Comparison of ENCODE assay signal across 26 cellular contexts in the genomic region with DNA sequence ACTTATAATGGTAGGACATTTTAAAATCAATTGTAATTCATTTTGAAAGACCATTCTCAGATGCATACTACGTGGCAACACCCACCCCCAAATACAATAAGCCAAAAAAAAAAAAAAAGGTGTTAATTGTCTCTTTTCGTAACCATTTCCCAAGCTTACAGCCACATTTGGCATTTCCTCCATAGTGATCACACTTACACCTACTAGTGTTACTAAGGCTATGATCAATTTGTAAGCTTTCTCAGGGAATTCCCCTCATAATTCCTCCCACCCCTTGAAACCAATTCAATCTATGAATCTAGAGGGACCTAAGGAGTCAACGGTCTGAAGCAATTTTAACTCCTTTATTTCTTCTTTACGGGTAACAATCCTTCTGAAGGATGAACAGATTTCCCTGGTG. TPM values are rescaled to one million over a fixed set of nuclear protein-coding genes. Genes with fewer than 3 reads are reported as not detected.
"Had no signal": no experiment of that assay in that cellular context is flagged by ENCODE, and none has a peak within 500 bp of the region (broad histone marks: within the 10 kb centered on the region; RNA-seq: fewer than 3 reads in every experiment).

No MANE protein-coding gene starts in this region.

- H3K27ac ChIP-seq: ascending aorta, brain microvascular endothelial cell, neural progenitor cell, right lobe of liver, suprapubic skin, tibial artery had no signal

- H3K4me2 ChIP-seq: neural progenitor cell had no signal

- H3K4me1 ChIP-seq: upper lobe of right lung had no signal

- H3K36me3 Mint-ChIP-seq: neural progenitor cell had no signal

- H3K4me3 ChIP-seq: ascending aorta, neural progenitor cell, right lobe of liver, suprapubic skin, tibial artery, upper lobe of right lung had no signal

- H2AFZ ChIP-seq: neural progenitor cell had no signal

- H3K4me3 Mint-ChIP-seq: activated naive CD4-positive, alpha-beta T cell treated with anti-CD3 and anti-CD28 coated beads, Interleukin-2, amount 10 ng/mL, durations not matched to agents 7 days and 5 days; activated naive CD8-positive, alpha-beta T cell treated with anti-CD3 and anti-CD28 coated beads, Interleukin-2, amount 10 ng/mL, durations not matched to agents 7 days and 5 days; activated T-helper 1 cell treated with anti-CD3 and anti-CD28 coated beads, Interleukin-12 subunit alpha, Interleukin-12 subunit beta, Interleukin-2, Interleukin-4 antibody, amounts not matched to agents 30 ng/mL and 10 ng/mL and 1 ng/mL, durations not matched to agents 14 hours and 24 hours and 36 hours; T-helper 2 cell treated with Interferon-gamma antibody and Interleukin-4, amounts not matched to agents 5 μg/mL and 100 μg/mL, for 36 hours had no signal

- H3K27me3 ChIP-seq: ascending aorta, brain microvascular endothelial cell, right lobe of liver, suprapubic skin, tibial artery, upper lobe of right lung had no signal

- DNase-seq: activated CD4-positive, alpha-beta T cell treated with anti-CD3 and anti-CD28 coated beads for 4 hours; activated CD4-positive, alpha-beta T cell treated with anti-CD3 and anti-CD28 coated beads, Interleukin-2, amount 50 U/mL, for 48 hours; activated CD4-positive, CD25-positive, alpha-beta regulatory T cell; activated CD8-positive, alpha-beta memory T cell treated with anti-CD3 and anti-CD28 coated beads, Interleukin-2, amount 50 U/mL, for 4 hours; activated gamma-delta T cell; activated naive CD4-positive, alpha-beta T cell treated with anti-CD3 and anti-CD28 coated beads, Interleukin-2, amount 10 ng/mL, durations not matched to agents 7 days and 5 days; activated naive CD8-positive, alpha-beta T cell treated with anti-CD3 and anti-CD28 coated beads, Interleukin-2, amount 10 ng/mL, durations not matched to agents 7 days and 5 days; activated T-cell treated with anti-CD3 and anti-CD28 coated beads, Interleukin-2, amount 50 U/mL, for 1 hour; brain microvascular endothelial cell; cortex of kidney; head of caudate nucleus; kidney; mesendoderm; posterior cingulate gyrus; right lobe of liver; stimulated activated CD4-positive, alpha-beta T cell treated with anti-CD3 and anti-CD28 coated beads, Interleukin-4, amount 100 ng/mL, for 1 hour; T-cell; tibial artery; upper lobe of right lung had no signal

- H3K9ac ChIP-seq: neural progenitor cell had no signal

- H3K9me3 Mint-ChIP-seq: activated naive CD4-positive, alpha-beta T cell treated with anti-CD3 and anti-CD28 coated beads, Interleukin-2, amount 10 ng/mL, durations not matched to agents 7 days and 5 days; activated naive CD8-positive, alpha-beta T cell treated with anti-CD3 and anti-CD28 coated beads, Interleukin-2, amount 10 ng/mL, durations not matched to agents 7 days and 5 days; activated T-helper 1 cell treated with anti-CD3 and anti-CD28 coated beads, Interleukin-12 subunit alpha, Interleukin-12 subunit beta, Interleukin-2, Interleukin-4 antibody, amounts not matched to agents 30 ng/mL and 10 ng/mL and 1 ng/mL, durations not matched to agents 14 hours and 24 hours and 36 hours; T-cell; T-helper 2 cell treated with Interferon-gamma antibody and Interleukin-4, amounts not matched to agents 5 μg/mL and 100 μg/mL, for 36 hours had no signal

- H3K36me3 ChIP-seq: ascending aorta, brain microvascular endothelial cell, neural progenitor cell, right lobe of liver, suprapubic skin, tibial artery, upper lobe of right lung had no signal

- H3K9me3 ChIP-seq: ascending aorta, right lobe of liver, suprapubic skin, tibial artery, upper lobe of right lung had no signal

- H3K27ac Mint-ChIP-seq: activated naive CD4-positive, alpha-beta T cell treated with anti-CD3 and anti-CD28 coated beads, Interleukin-2, amount 10 ng/mL, durations not matched to agents 7 days and 5 days; activated naive CD8-positive, alpha-beta T cell treated with anti-CD3 and anti-CD28 coated beads, Interleukin-2, amount 10 ng/mL, durations not matched to agents 7 days and 5 days; activated T-helper 1 cell treated with anti-CD3 and anti-CD28 coated beads, Interleukin-12 subunit alpha, Interleukin-12 subunit beta, Interleukin-2, Interleukin-4 antibody, amounts not matched to agents 30 ng/mL and 10 ng/mL and 1 ng/mL, durations not matched to agents 14 hours and 24 hours and 36 hours; T-helper 2 cell treated with Interferon-gamma antibody and Interleukin-4, amounts not matched to agents 5 μg/mL and 100 μg/mL, for 36 hours had no signal

- ATAC-seq: right lobe of liver, upper lobe of right lung had no signal

RNA-seq across cellular contexts. Expression of a gene that starts 40.1 kb away (rescaled TPM):
- total RNA-seq: activated CD8-positive, alpha-beta memory T cell treated with anti-CD3 and anti-CD28 coated beads for 36 hours; activated naive CD8-positive, alpha-beta T cell treated with anti-CD3 and anti-CD28 coated beads, Interleukin-2, amount 10 ng/mL, durations not matched to agents 7 days and 5 days; activated T-helper 1 cell treated with anti-CD3 and anti-CD28 coated beads, Interleukin-12 subunit alpha, Interleukin-12 subunit beta, Interleukin-2, Interleukin-4 antibody, amounts not matched to agents 30 ng/mL and 10 ng/mL and 1 ng/mL, durations not matched to agents 14 hours and 24 hours and 36 hours had no signal

RNA-seq across cellular contexts. Expression of a gene that starts 42.1 kb away (rescaled TPM):
- total RNA-seq: activated CD8-positive, alpha-beta memory T cell treated with anti-CD3 and anti-CD28 coated beads for 36 hours; activated naive CD8-positive, alpha-beta T cell treated with anti-CD3 and anti-CD28 coated beads, Interleukin-2, amount 10 ng/mL, durations not matched to agents 7 days and 5 days; activated T-helper 1 cell treated with anti-CD3 and anti-CD28 coated beads, Interleukin-12 subunit alpha, Interleukin-12 subunit beta, Interleukin-2, Interleukin-4 antibody, amounts not matched to agents 30 ng/mL and 10 ng/mL and 1 ng/mL, durations not matched to agents 14 hours and 24 hours and 36 hours; mononuclear cell; T-cell had no signal
